ENCODE assay signal across 8 cellular contexts in the genomic region with DNA sequence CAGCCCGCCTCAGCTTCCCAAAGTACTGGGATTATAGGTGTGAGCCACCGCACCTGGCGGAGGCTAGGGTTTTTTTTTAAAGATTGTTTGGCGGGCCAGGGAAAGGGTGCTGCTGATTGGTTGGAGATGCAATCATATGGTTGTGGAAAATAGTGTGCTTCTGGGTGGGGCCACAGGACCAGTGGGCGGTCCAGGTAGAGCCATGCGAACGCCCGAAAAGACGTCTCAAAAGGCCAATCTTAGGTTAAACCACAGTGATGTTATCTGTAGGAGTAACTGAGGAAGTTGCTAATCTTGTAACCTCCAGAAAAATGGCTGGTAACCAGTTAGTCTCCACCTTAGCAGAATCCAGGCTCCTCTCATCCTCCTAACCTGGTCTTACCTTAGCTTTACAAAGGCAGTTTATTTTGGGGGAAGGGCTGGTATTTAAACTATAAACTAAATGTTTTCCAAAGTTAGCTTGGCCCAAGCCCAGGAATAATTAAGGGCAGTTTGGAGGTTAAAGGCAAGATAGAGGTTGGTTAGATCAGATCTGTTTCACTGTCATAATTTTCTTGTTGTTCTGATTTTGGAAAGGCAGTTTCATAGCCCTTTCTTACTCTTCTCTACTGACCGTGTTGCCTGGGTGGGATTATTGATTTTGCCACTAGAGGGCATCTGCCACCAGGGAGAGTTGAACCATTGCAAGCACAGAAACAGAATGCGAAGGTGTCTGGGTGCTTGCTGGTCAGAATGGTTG.
DNase-seq lines count a peak whose midpoint lies in the region; ATAC-seq and TF ChIP-seq lines count a peak whose summit lies in the region.

No MANE protein-coding gene starts in this region.

- TF ChIP-seq EP300 in Ishikawa (IDR thresholded peaks at IDR 0.05; ENCODE audit: borderline replicate concordance), result no peak

- no peak overlapping the region for H3K27ac Mint-ChIP-seq in activated naive CD4-positive, alpha-beta T cell treated with anti-CD3 and anti-CD28 coated beads, Interleukin-2, amount 50 U/mL, for 72 hours

- no peaks in the 10 kb centered on the region for H3K27me3 ChIP-seq in heart right ventricle

- peaks cover 0 to 44% (median 0%) of the 10 kb centered on the region in 9 donors for H3K36me3 ChIP-seq in heart right ventricle

- DNase-seq in NCI-H1436 (lab: John Stamatoyannopoulos, UW) (peak; percentile 56), NCI-H1436 treated with DMSO at 0.1 percent for 48 hours (lab: John Stamatoyannopoulos, UW) (no peak), SK-N-DZ (ENCODE audit: low spot score) (peak; percentile 65), heart right ventricle (peak in 1 of 2 donors; percentile 45), putamen (ENCODE audit: low spot score) (peak; percentile 28)
- DNase-seq in activated naive CD4-positive, alpha-beta T cell treated with anti-CD3 and anti-CD28 coated beads, Interleukin-2, amount 50 U/mL, for 72 hours (ENCODE audit: low spot score in 2 of 2), result peak; percentile 55 to 63

- intact Hi-C loops in heart right ventricle (cut with DNase I), result loop anchor here in 8 of 10 donors (2.0 to 10.0 kb wide), 5 partner anchors 335 to 525 kb away; no protein-coding TSS in a partner anchor

- H3K4me1 ChIP-seq in heart right ventricle, result no peaks in the 10 kb centered on the region

- TF ChIP-seq CTCF in heart right ventricle (IDR thresholded peaks at IDR 0.05), result peak; percentile 61 to 87 (median 83)

- ATAC-seq in activated naive CD4-positive, alpha-beta T cell treated with anti-CD3 and anti-CD28 coated beads, Interleukin-2, amount 50 U/mL, for 72 hours, result peak; percentile 56 to 63
- ATAC-seq in heart right ventricle (peak; percentile 52 to 83 (median 72)), GM18858 (IDR thresholded peaks at IDR 0.05; ENCODE audit: unreplicated experiment) (no peak)

- no peaks in the 10 kb centered on the region for H3K36me3 Mint-ChIP-seq in activated naive CD4-positive, alpha-beta T cell treated with anti-CD3 and anti-CD28 coated beads, Interleukin-2, amount 50 U/mL, for 72 hours

- TF ChIP-seq RAD21 in Ishikawa (IDR thresholded peaks at IDR 0.05; ENCODE audit: low read depth), result peak; percentile 76

- H3K4me3 ChIP-seq in heart right ventricle, result no peak overlapping the region

- 75 to 76% methylated on average over 11 of the region's 11 CpGs for WGBS in heart right ventricle, 2 donors

- no peaks in the 10 kb centered on the region for H3K9me3 Mint-ChIP-seq in activated naive CD4-positive, alpha-beta T cell treated with anti-CD3 and anti-CD28 coated beads, Interleukin-2, amount 50 U/mL, for 72 hours

- H3K27ac ChIP-seq in heart right ventricle, result no peak overlapping the region

- H3K9me3 ChIP-seq in heart right ventricle, result no peaks in the 10 kb centered on the region

TF ChIP-seq in Ishikawa, 13 proteins besides CTCF, POLR2A, EP300 and RAD21:
- TF ChIP-seq, protein P1, sequence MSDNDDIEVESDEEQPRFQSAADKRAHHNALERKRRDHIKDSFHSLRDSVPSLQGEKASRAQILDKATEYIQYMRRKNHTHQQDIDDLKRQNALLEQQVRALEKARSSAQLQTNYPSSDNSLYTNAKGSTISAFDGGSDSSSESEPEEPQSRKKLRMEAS (IDR thresholded peaks at IDR 0.05), result no peak
- no peak for TF ChIP-seq ZBTB7A (IDR thresholded peaks at IDR 0.05; ENCODE audit: low read depth)
- TF ChIP-seq EGR1 (IDR thresholded peaks at IDR 0.05), result no peak
- TF ChIP-seq YY1 (IDR thresholded peaks at IDR 0.05; ENCODE audit: low read depth), result no peak
- TF ChIP-seq, protein P2, sequence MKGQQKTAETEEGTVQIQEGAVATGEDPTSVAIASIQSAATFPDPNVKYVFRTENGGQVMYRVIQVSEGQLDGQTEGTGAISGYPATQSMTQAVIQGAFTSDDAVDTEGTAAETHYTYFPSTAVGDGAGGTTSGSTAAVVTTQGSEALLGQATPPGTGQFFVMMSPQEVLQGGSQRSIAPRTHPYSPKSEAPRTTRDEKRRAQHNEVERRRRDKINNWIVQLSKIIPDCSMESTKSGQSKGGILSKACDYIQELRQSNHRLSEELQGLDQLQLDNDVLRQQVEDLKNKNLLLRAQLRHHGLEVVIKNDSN (IDR thresholded peaks at IDR 0.05), result no peak
- TF ChIP-seq NFIC (IDR thresholded peaks at IDR 0.05), result no peak
- TF ChIP-seq TCF12 (IDR thresholded peaks at IDR 0.05; ENCODE audit: low read depth), result no peak
- TF ChIP-seq TEAD4 (IDR thresholded peaks at IDR 0.05), result no peak
- no peak for TF ChIP-seq FOXM1 (IDR thresholded peaks at IDR 0.05; ENCODE audit: borderline replicate concordance, low read depth)
- TF ChIP-seq, protein P3, sequence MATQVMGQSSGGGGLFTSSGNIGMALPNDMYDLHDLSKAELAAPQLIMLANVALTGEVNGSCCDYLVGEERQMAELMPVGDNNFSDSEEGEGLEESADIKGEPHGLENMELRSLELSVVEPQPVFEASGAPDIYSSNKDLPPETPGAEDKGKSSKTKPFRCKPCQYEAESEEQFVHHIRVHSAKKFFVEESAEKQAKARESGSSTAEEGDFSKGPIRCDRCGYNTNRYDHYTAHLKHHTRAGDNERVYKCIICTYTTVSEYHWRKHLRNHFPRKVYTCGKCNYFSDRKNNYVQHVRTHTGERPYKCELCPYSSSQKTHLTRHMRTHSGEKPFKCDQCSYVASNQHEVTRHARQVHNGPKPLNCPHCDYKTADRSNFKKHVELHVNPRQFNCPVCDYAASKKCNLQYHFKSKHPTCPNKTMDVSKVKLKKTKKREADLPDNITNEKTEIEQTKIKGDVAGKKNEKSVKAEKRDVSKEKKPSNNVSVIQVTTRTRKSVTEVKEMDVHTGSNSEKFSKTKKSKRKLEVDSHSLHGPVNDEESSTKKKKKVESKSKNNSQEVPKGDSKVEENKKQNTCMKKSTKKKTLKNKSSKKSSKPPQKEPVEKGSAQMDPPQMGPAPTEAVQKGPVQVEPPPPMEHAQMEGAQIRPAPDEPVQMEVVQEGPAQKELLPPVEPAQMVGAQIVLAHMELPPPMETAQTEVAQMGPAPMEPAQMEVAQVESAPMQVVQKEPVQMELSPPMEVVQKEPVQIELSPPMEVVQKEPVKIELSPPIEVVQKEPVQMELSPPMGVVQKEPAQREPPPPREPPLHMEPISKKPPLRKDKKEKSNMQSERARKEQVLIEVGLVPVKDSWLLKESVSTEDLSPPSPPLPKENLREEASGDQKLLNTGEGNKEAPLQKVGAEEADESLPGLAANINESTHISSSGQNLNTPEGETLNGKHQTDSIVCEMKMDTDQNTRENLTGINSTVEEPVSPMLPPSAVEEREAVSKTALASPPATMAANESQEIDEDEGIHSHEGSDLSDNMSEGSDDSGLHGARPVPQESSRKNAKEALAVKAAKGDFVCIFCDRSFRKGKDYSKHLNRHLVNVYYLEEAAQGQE (IDR thresholded peaks at IDR 0.05; ENCODE audit: low read depth), result no peak
- TF ChIP-seq CREB1 (IDR thresholded peaks at IDR 0.05; ENCODE audit: low read depth), result no peak
- no peak for TF ChIP-seq CEBPB (IDR thresholded peaks at IDR 0.05)
- TF ChIP-seq TAF1 (IDR thresholded peaks at IDR 0.05; ENCODE audit: low read depth), result no peak
